In the genomic region with DNA sequence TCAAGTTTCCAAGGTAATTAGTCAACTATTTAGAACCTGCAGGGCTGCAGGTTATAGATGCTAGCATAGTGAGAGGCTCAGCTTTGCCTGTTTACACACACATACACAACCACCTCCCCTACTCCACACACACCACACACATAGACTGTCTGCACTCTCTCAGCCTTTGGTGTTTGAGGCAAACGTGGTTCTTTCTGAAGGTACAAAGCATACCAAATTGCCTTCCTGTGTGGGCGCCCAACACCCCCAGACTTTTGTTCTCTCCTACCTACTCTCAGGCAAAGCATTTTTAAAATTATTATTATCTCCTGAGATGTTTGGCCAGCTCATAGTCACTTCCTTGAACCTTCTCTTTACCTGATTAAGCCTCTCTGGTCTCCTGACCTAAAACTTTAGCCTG, we compare ENCODE assay signal across 15 cellular contexts. TPM values are rescaled to one million over a fixed set of nuclear protein-coding genes. Genes with fewer than 3 reads are reported as not detected.
"Had no signal": no experiment of that assay in that cellular context is flagged by ENCODE, and none has a peak within 500 bp of the region (broad histone marks: within the 10 kb centered on the region; RNA-seq: fewer than 3 reads in every experiment).

No MANE protein-coding gene starts in this region.

- H3K4me1 ChIP-seq: left ventricle myocardium inferior, sigmoid colon, upper lobe of right lung had no signal

- H3K4me1 Mint-ChIP-seq: activated CD4-positive, alpha-beta T cell treated with anti-CD3 and anti-CD28 coated beads, Interleukin-2, amount 10 ng/mL, durations not matched to agents 24 days and 14 days; activated naive CD4-positive, alpha-beta T cell treated with anti-CD3 and anti-CD28 coated beads, Interleukin-2, amount 50 U/mL, for 24 hours had no signal

- H3K36me3 ChIP-seq: esophagus muscularis mucosa, left ventricle myocardium inferior, sigmoid colon, upper lobe of right lung, WERI-Rb-1 had no signal

- H3K4me3 Mint-ChIP-seq: activated CD4-positive, alpha-beta T cell treated with anti-CD3 and anti-CD28 coated beads, Interleukin-2, amount 10 ng/mL, durations not matched to agents 24 days and 14 days; activated naive CD4-positive, alpha-beta T cell treated with anti-CD3 and anti-CD28 coated beads, Interleukin-2, amount 50 U/mL, for 24 hours; nephron had no signal

- H3K27ac Mint-ChIP-seq: activated CD4-positive, alpha-beta T cell treated with anti-CD3 and anti-CD28 coated beads, Interleukin-2, amount 10 ng/mL, durations not matched to agents 24 days and 14 days; activated naive CD4-positive, alpha-beta T cell treated with anti-CD3 and anti-CD28 coated beads, Interleukin-2, amount 50 U/mL, for 24 hours; nephron had no signal

- H3K27ac ChIP-seq: esophagus muscularis mucosa, foreskin keratinocyte, left ventricle myocardium inferior, sigmoid colon, upper lobe of right lung, WERI-Rb-1 had no signal

- H3K9me3 Mint-ChIP-seq: activated CD4-positive, alpha-beta T cell treated with anti-CD3 and anti-CD28 coated beads, Interleukin-2, amount 10 ng/mL, durations not matched to agents 24 days and 14 days; activated naive CD4-positive, alpha-beta T cell treated with anti-CD3 and anti-CD28 coated beads, Interleukin-2, amount 50 U/mL, for 24 hours; nephron had no signal

- ATAC-seq: foreskin keratinocyte, upper lobe of right lung had no signal

- H3K4me3 ChIP-seq: esophagus muscularis mucosa, left ventricle myocardium inferior, sigmoid colon, upper lobe of right lung had no signal

- DNase-seq: activated CD4-positive, alpha-beta T cell treated with anti-CD3 and anti-CD28 coated beads, Interleukin-2, amount 10 ng/mL, durations not matched to agents 24 days and 14 days; activated T-cell treated with anti-CD3 and anti-CD28 coated beads for 4 hours; islet precursor cell; left ventricle myocardium inferior; sigmoid colon; stimulated activated CD4-positive, alpha-beta T cell treated with anti-CD3 and anti-CD28 coated beads, Interleukin-12 subunit alpha, Interleukin-12 subunit beta, amount 100 ng/mL, for 4 hours; stimulated activated naive CD4-positive, alpha-beta T cell treated with Interleukin-2 at 50 U/mL for 16 hours; T-helper 1 cell; upper lobe of right lung; WERI-Rb-1 had no signal

- H3K9me3 ChIP-seq: esophagus muscularis mucosa, left ventricle myocardium inferior, sigmoid colon, upper lobe of right lung had no signal

- H3K36me3 Mint-ChIP-seq: activated naive CD4-positive, alpha-beta T cell treated with anti-CD3 and anti-CD28 coated beads, Interleukin-2, amount 50 U/mL, for 24 hours had no signal

- H3K27me3 ChIP-seq: esophagus muscularis mucosa, foreskin keratinocyte, sigmoid colon, upper lobe of right lung had no signal

RNA-seq across cellular contexts. Expression of gene MYO3B, which starts 44.9 kb away (rescaled TPM):
- total RNA-seq: osteocyte, sigmoid colon had no signal
